Comparison of ENCODE assay signal across 1 cellular context in genomic region chr1:234782057-234782800, GRCh38.
A peak's percentile ranks its signal among the peaks of the same experiment; 100 is the strongest.
TF ChIP-seq lines count a peak whose summit lies in the region.

No MANE protein-coding gene starts in this region.

TF ChIP-seq in K562, 482 proteins besides CTCF, POLR2A, EP300 and RAD21 (continued from another document):
- no peak for TF ChIP-seq ZNF165 (CRISPR knock-in tag; IDR thresholded peaks at IDR 0.05; ENCODE audit: borderline replicate concordance)
- no peak for TF ChIP-seq ZNF212 (CRISPR knock-in tag; IDR thresholded peaks at IDR 0.05)
- peak; percentile 44; the same call in 1 of the 2 replicates for TF ChIP-seq ZNF436 (CRISPR knock-in tag; IDR thresholded peaks at IDR 0.05)
- TF ChIP-seq PTRF (tag; IDR thresholded peaks at IDR 0.05), result 0 out of 2 replicates have a peak, but pooled peaks have one; percentile 23
- no peak for TF ChIP-seq RHOXF2B (CRISPR knock-in tag; conservative IDR thresholded peaks at IDR 0.05)
- no peak for TF ChIP-seq CBX3 (IDR thresholded peaks at IDR 0.05; ENCODE audit: borderline replicate concordance in 1 of 2, low read length in 2 of 2)
- TF ChIP-seq, protein P1, sequence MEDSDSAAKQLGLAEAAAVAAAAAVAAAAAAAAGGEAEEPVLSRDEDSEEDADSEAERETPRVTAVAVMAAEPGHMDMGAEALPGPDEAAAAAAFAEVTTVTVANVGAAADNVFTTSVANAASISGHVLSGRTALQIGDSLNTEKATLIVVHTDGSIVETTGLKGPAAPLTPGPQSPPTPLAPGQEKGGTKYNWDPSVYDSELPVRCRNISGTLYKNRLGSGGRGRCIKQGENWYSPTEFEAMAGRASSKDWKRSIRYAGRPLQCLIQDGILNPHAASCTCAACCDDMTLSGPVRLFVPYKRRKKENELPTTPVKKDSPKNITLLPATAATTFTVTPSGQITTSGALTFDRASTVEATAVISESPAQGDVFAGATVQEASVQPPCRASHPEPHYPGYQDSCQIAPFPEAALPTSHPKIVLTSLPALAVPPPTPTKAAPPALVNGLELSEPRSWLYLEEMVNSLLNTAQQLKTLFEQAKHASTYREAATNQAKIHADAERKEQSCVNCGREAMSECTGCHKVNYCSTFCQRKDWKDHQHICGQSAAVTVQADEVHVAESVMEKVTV (CRISPR knock-in tag; IDR thresholded peaks at IDR 0.05), result no peak
- no peak for TF ChIP-seq LEF1 (IDR thresholded peaks at IDR 0.05)
- TF ChIP-seq ZNF311 (CRISPR knock-in tag; IDR thresholded peaks at IDR 0.05), result no peak
- TF ChIP-seq ZBTB43 (CRISPR knock-in tag; IDR thresholded peaks at IDR 0.05), result no peak
- TF ChIP-seq ZC3H4 (CRISPR knock-in tag; IDR thresholded peaks at IDR 0.05; ENCODE audit: borderline replicate concordance), result no peak
- TF ChIP-seq SMAD4 (CRISPR knock-in tag; conservative IDR thresholded peaks at IDR 0.05), result no peak
- TF ChIP-seq, protein P2, sequence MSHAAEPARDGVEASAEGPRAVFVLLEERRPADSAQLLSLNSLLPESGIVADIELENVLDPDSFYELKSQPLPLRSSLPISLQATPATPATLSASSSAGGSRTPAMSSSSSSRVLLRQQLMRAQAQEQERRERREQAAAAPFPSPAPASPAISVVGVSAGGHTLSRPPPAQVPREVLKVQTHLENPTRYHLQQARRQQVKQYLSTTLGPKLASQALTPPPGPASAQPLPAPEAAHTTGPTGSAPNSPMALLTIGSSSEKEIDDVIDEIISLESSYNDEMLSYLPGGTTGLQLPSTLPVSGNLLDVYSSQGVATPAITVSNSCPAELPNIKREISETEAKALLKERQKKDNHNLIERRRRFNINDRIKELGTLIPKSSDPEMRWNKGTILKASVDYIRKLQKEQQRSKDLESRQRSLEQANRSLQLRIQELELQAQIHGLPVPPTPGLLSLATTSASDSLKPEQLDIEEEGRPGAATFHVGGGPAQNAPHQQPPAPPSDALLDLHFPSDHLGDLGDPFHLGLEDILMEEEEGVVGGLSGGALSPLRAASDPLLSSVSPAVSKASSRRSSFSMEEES (CRISPR knock-in tag; IDR thresholded peaks at IDR 0.05), result no peak
- no peak for TF ChIP-seq SAFB2 (IDR thresholded peaks at IDR 0.05; ENCODE audit: borderline replicate concordance, low read depth, low read length, severe bottlenecking)
- TF ChIP-seq ZSCAN29 (IDR thresholded peaks at IDR 0.05), result no peak
- TF ChIP-seq SREBF1 (IDR thresholded peaks at IDR 0.05; ENCODE audit: borderline replicate concordance, low read depth, low read length), result no peak
- no peak for TF ChIP-seq KLF1 (tag; IDR thresholded peaks at IDR 0.05)
- TF ChIP-seq RBM39 (optimal IDR thresholded peaks at IDR 0.05; ENCODE audit: low read depth, low read length), result no peak
- TF ChIP-seq CEBPZ (IDR thresholded peaks at IDR 0.05; ENCODE audit: borderline replicate concordance, low read depth, low read length), result 0 out of 2 replicates have a peak, but pooled peaks have one; percentile 11
- no peak for TF ChIP-seq NFATC3 (IDR thresholded peaks at IDR 0.05)
- TF ChIP-seq TSC22D4 (tag; IDR thresholded peaks at IDR 0.05), result 0 out of 2 replicates have a peak, but pooled peaks have one; percentile 76
- TF ChIP-seq SRSF1 (IDR thresholded peaks at IDR 0.05; ENCODE audit: low read depth, low read length), result no peak
- TF ChIP-seq FOXJ3 (CRISPR knock-in tag; IDR thresholded peaks at IDR 0.05), result no peak
- 0 out of 2 replicates have a peak, but pooled peaks have one; percentile 7 for TF ChIP-seq ZNF41 (CRISPR knock-in tag; conservative IDR thresholded peaks at IDR 0.05)
- TF ChIP-seq HMGXB4 (CRISPR knock-in tag; IDR thresholded peaks at IDR 0.05), result no peak
- TF ChIP-seq CHD2 (IDR thresholded peaks at IDR 0.05; ENCODE audit: low read depth, low read length), result no peak
- no peak for TF ChIP-seq SIRT6 (IDR thresholded peaks at IDR 0.05; ENCODE audit: low read depth, low read length)
- TF ChIP-seq ETV1 (tag; conservative IDR thresholded peaks at IDR 0.05; ENCODE audit: low read depth), result peak; percentile 35; the same call in 1 of the 2 replicates
- TF ChIP-seq ZBTB8A (IDR thresholded peaks at IDR 0.05; ENCODE audit: partially characterized antibody), result no peak
- TF ChIP-seq PYGO2 (tag; IDR thresholded peaks at IDR 0.05), result no peak
- TF ChIP-seq, protein P3, sequence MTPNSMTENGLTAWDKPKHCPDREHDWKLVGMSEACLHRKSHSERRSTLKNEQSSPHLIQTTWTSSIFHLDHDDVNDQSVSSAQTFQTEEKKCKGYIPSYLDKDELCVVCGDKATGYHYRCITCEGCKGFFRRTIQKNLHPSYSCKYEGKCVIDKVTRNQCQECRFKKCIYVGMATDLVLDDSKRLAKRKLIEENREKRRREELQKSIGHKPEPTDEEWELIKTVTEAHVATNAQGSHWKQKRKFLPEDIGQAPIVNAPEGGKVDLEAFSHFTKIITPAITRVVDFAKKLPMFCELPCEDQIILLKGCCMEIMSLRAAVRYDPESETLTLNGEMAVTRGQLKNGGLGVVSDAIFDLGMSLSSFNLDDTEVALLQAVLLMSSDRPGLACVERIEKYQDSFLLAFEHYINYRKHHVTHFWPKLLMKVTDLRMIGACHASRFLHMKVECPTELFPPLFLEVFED (CRISPR knock-in tag; conservative IDR thresholded peaks at IDR 0.05), result no peak
- peak; percentile 79; the same call in 1 of the 2 replicates for TF ChIP-seq KDM2B (CRISPR knock-in tag; IDR thresholded peaks at IDR 0.05)
- no peak for TF ChIP-seq HDAC3 (IDR thresholded peaks at IDR 0.05; ENCODE audit: borderline replicate concordance, partially characterized antibody)
- no peak for TF ChIP-seq BMI1 (IDR thresholded peaks at IDR 0.05; ENCODE audit: low read length)
TF ChIP-seq in K562: peak in this region for 10.
